29 cellular contexts compared by ENCODE assay signal in the genomic region with DNA sequence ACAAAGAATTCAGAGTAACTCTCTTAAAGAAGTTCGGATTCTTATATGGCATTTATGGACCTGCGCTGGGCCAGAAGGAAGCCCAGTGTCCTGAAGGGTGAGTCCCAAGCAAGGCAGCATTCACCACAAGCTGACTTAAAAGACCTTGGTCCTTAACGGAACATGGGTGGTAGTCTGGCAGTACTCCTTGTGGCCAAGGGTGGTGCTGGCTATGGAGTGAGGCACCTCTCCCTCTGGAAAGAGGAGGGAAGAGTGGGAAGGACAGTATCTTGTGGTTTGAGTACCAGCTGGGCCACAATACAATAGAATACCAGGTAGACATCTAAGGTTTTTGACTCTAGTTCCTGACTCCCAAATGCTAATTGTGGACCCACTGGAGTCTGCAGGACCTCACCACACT.
"Had no signal": no experiment of that assay in that cellular context is flagged by ENCODE, and none has a peak within 500 bp of the region (broad histone marks: within the 10 kb centered on the region; RNA-seq: fewer than 3 reads in every experiment).

No MANE protein-coding gene starts in this region.

- H3K27me3 ChIP-seq: brain microvascular endothelial cell had no signal

- H3K27me3 Mint-ChIP-seq: activated B cell treated with CpG ODN at 0.5 μM for 24 hours; activated CD4-positive, alpha-beta memory T cell treated with anti-CD3 and anti-CD28 coated beads, Interleukin-2, amount 10 ng/mL, durations not matched to agents 7 days and 5 days; activated CD8-positive, alpha-beta memory T cell treated with anti-CD3 and anti-CD28 coated beads, Interleukin-2, amount 10 ng/mL, durations not matched to agents 7 days and 5 days; activated naive CD8-positive, alpha-beta T cell treated with anti-CD3 and anti-CD28 coated beads for 36 hours had no signal

- H3K4me1 Mint-ChIP-seq: activated B cell treated with CpG ODN at 0.5 μM for 24 hours; activated CD4-positive, alpha-beta memory T cell treated with anti-CD3 and anti-CD28 coated beads, Interleukin-2, amount 10 ng/mL, durations not matched to agents 7 days and 5 days; activated CD8-positive, alpha-beta memory T cell treated with anti-CD3 and anti-CD28 coated beads, Interleukin-2, amount 10 ng/mL, durations not matched to agents 7 days and 5 days; activated naive CD8-positive, alpha-beta T cell treated with anti-CD3 and anti-CD28 coated beads for 36 hours had no signal

- DNase-seq: activated B cell treated with CpG ODN at 0.5 μM for 24 hours; activated CD4-positive, alpha-beta memory T cell treated with anti-CD3 and anti-CD28 coated beads, Interleukin-2, amount 10 ng/mL, durations not matched to agents 7 days and 5 days; activated CD4-positive, alpha-beta T cell treated with anti-CD3 and anti-CD28 coated beads for 1 hour; activated CD4-positive, alpha-beta T cell treated with anti-CD3 and anti-CD28 coated beads for 48 hours; activated CD8-positive, alpha-beta memory T cell treated with anti-CD3 and anti-CD28 coated beads for 24 hours; activated CD8-positive, alpha-beta memory T cell treated with anti-CD3 and anti-CD28 coated beads, Interleukin-2, amount 10 ng/mL, durations not matched to agents 7 days and 5 days; activated CD8-positive, alpha-beta memory T cell treated with anti-CD3 and anti-CD28 coated beads, Interleukin-2, amount 50 U/mL, for 48 hours; activated effector memory CD4-positive, alpha-beta T cell treated with Interleukin-2 at 50 U/mL for 16 hours; activated naive CD4-positive, alpha-beta T cell treated with anti-CD3 and anti-CD28 coated beads, Interleukin-2, amount 50 U/mL, for 16 hours; activated naive CD8-positive, alpha-beta T cell treated with anti-CD3 and anti-CD28 coated beads for 36 hours; activated T-cell treated with anti-CD3 and anti-CD28 coated beads, Interleukin-2, amount 50 U/mL, for 48 hours; amniotic stem cell; brain microvascular endothelial cell; central memory CD4-positive, alpha-beta T cell; Kasumi-1; KG1; MM.1S; MV-4-11; NCI-H1092; NCI-H1436 treated with DMSO at 0.1 percent for 48 hours; NCI-H1694 treated with DMSO at 0.1 percent for 48 hours; NCI-H2029; NCI-H345; NCI-H524 treated with DMSO at 0.1 percent for 48 hours; PC-9; Right ventricle myocardium superior; SW 1271; T1000 had no signal

- FAIRE-seq: RCC 7860 had no signal

- ATAC-seq: activated CD8-positive, alpha-beta memory T cell treated with anti-CD3 and anti-CD28 coated beads, Interleukin-2, amount 10 ng/mL, durations not matched to agents 7 days and 5 days had no signal

- H3K4me3 ChIP-seq: PC-9 had no signal

- H3K36me3 Mint-ChIP-seq: activated CD8-positive, alpha-beta memory T cell treated with anti-CD3 and anti-CD28 coated beads, Interleukin-2, amount 10 ng/mL, durations not matched to agents 7 days and 5 days; activated naive CD8-positive, alpha-beta T cell treated with anti-CD3 and anti-CD28 coated beads for 36 hours had no signal

- H3K27ac Mint-ChIP-seq: activated B cell treated with CpG ODN at 0.5 μM for 24 hours; activated CD4-positive, alpha-beta memory T cell treated with anti-CD3 and anti-CD28 coated beads, Interleukin-2, amount 10 ng/mL, durations not matched to agents 7 days and 5 days; activated CD8-positive, alpha-beta memory T cell treated with anti-CD3 and anti-CD28 coated beads, Interleukin-2, amount 10 ng/mL, durations not matched to agents 7 days and 5 days; activated naive CD8-positive, alpha-beta T cell treated with anti-CD3 and anti-CD28 coated beads for 36 hours had no signal

- H2AFZ ChIP-seq: PC-9 had no signal

- H3K36me3 ChIP-seq: brain microvascular endothelial cell had no signal

- H3K4me3 Mint-ChIP-seq: activated B cell treated with CpG ODN at 0.5 μM for 24 hours; activated CD4-positive, alpha-beta memory T cell treated with anti-CD3 and anti-CD28 coated beads, Interleukin-2, amount 10 ng/mL, durations not matched to agents 7 days and 5 days; activated CD8-positive, alpha-beta memory T cell treated with anti-CD3 and anti-CD28 coated beads, Interleukin-2, amount 10 ng/mL, durations not matched to agents 7 days and 5 days; activated naive CD8-positive, alpha-beta T cell treated with anti-CD3 and anti-CD28 coated beads for 36 hours had no signal

- H3K27ac ChIP-seq: brain microvascular endothelial cell, PC-9 had no signal

- H3K4me2 ChIP-seq: PC-9 had no signal
